In the genomic region with DNA sequence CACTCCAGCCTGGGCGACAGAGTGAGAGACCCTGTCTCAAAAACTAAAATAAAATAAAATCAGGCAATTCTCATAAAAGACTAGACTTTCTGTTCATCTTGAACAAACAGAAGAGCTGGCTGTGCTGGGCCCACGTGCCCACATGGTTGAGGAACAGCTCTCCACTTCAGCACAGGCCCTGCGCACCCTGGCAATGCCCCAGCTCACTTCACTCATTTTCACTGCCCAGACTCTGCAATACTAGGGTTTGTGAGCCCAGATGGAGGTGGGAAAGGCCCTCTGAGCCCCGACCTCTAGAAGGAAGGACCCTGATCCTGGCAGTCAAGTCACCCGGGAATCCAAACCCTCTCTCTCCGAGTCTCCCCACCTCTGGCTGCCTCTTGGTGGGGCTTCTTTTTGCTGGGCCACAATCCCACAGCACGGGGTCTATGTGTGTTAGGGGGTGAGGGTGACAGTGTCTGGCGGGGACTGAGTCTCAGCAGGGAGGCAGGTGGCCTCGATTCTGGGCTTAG, we compare ENCODE assay signal across 14 cellular contexts. TPM values are rescaled to one million over a fixed set of nuclear protein-coding genes. Genes with fewer than 3 reads are reported as not detected.
"Had no signal": no experiment of that assay in that cellular context is flagged by ENCODE, and none has a peak within 500 bp of the region (broad histone marks: within the 10 kb centered on the region; RNA-seq: fewer than 3 reads in every experiment).

No MANE protein-coding gene starts in this region.

- H3K36me3 Mint-ChIP-seq: immature natural killer cell; naive thymus-derived CD8-positive, alpha-beta T cell; stimulated activated naive B cell treated with anti-CD40 and anti-IgM and Interleukin-4, amounts not matched to agents 10 μg/mL and 1 μg/mL and 100 μg/mL, for 72 hours; type B pancreatic cell had no signal

- DNase-seq: central memory CD4-positive, alpha-beta T cell; cortex of kidney; effector CD8-positive, alpha-beta T cell; immature natural killer cell; left cardiac atrium; mesendoderm; naive thymus-derived CD8-positive, alpha-beta T cell; stimulated activated CD4-positive, alpha-beta T cell treated with anti-CD3 and anti-CD28 coated beads, Interleukin-4, amount 100 ng/mL, for 1 hour; stimulated activated naive B cell treated with anti-CD40 and anti-IgM and Interleukin-4, amounts not matched to agents 10 μg/mL and 1 μg/mL and 100 μg/mL, for 72 hours; stimulated activated naive CD8-positive, alpha-beta T cell treated with anti-CD3 and anti-CD28 coated beads, Interleukin-15, amount 100 ng/mL, for 72 hours had no signal

- H3K27me3 Mint-ChIP-seq: naive thymus-derived CD8-positive, alpha-beta T cell; stimulated activated naive CD8-positive, alpha-beta T cell treated with anti-CD3 and anti-CD28 coated beads, Interleukin-15, amount 100 ng/mL, for 72 hours; type B pancreatic cell had no signal

- H3K27me3 ChIP-seq: dorsolateral prefrontal cortex had no signal

- H3K4me3 ChIP-seq: dorsolateral prefrontal cortex, smooth muscle cell had no signal

- H3K27ac Mint-ChIP-seq: immature natural killer cell; stimulated activated naive B cell treated with anti-CD40 and anti-IgM and Interleukin-4, amounts not matched to agents 10 μg/mL and 1 μg/mL and 100 μg/mL, for 72 hours; type B pancreatic cell had no signal

- H3K27ac ChIP-seq: dorsolateral prefrontal cortex had no signal

- H3K9me3 Mint-ChIP-seq: naive thymus-derived CD8-positive, alpha-beta T cell; stimulated activated naive B cell treated with anti-CD40 and anti-IgM and Interleukin-4, amounts not matched to agents 10 μg/mL and 1 μg/mL and 100 μg/mL, for 72 hours; stimulated activated naive CD8-positive, alpha-beta T cell treated with anti-CD3 and anti-CD28 coated beads, Interleukin-15, amount 100 ng/mL, for 72 hours; type B pancreatic cell had no signal

- H3K4me1 Mint-ChIP-seq: immature natural killer cell; naive thymus-derived CD8-positive, alpha-beta T cell; stimulated activated naive B cell treated with anti-CD40 and anti-IgM and Interleukin-4, amounts not matched to agents 10 μg/mL and 1 μg/mL and 100 μg/mL, for 72 hours; stimulated activated naive CD8-positive, alpha-beta T cell treated with anti-CD3 and anti-CD28 coated beads, Interleukin-15, amount 100 ng/mL, for 72 hours had no signal

- ATAC-seq: esophagus mucosa; naive thymus-derived CD8-positive, alpha-beta T cell; stimulated activated naive B cell treated with anti-CD40 and anti-IgM and Interleukin-4, amounts not matched to agents 10 μg/mL and 1 μg/mL and 100 μg/mL, for 72 hours; stimulated activated naive CD8-positive, alpha-beta T cell treated with anti-CD3 and anti-CD28 coated beads, Interleukin-15, amount 100 ng/mL, for 72 hours had no signal

- H3K4me3 Mint-ChIP-seq: immature natural killer cell; naive thymus-derived CD8-positive, alpha-beta T cell; stimulated activated naive B cell treated with anti-CD40 and anti-IgM and Interleukin-4, amounts not matched to agents 10 μg/mL and 1 μg/mL and 100 μg/mL, for 72 hours; stimulated activated naive CD8-positive, alpha-beta T cell treated with anti-CD3 and anti-CD28 coated beads, Interleukin-15, amount 100 ng/mL, for 72 hours; type B pancreatic cell had no signal

RNA-seq across cellular contexts. Expression of a gene that starts 14.8 kb away (rescaled TPM):
- polyA plus RNA-seq: immature natural killer cell; naive thymus-derived CD8-positive, alpha-beta T cell had no signal
